Comparison of ENCODE assay signal across 10 cellular contexts in genomic region chrX:40402771-40403533, GRCh38.
DNase-seq lines count a peak whose midpoint lies in the region; ATAC-seq and TF ChIP-seq lines count a peak whose summit lies in the region.
"Had no signal": no experiment of that assay in that cellular context is flagged by ENCODE, and none has a peak within 500 bp of the region (broad histone marks: within the 10 kb centered on the region; RNA-seq: fewer than 3 reads in every experiment).

No MANE protein-coding gene starts in this region.

- DNase-seq in Daoy (ENCODE audit: low read depth) (peak; percentile 41), colonic mucosa (peak; percentile 20), trophoblast cell (peak; percentile 29 to 56), cerebellar nuclear complex (lab: John Stamatoyannopoulos, UW) (no peak), NCI-H2196 treated with DMSO at 0.1 percent for 48 hours (lab: John Stamatoyannopoulos, UW; ENCODE audit: unreplicated experiment) (no peak)
- DNase-seq in activated naive CD4-positive, alpha-beta T cell treated with anti-CD3 and anti-CD28 coated beads, Interleukin-2, amount 50 U/mL, for 16 hours, result no peak
- DNase-seq: activated CD4-positive, alpha-beta T cell treated with anti-CD3 and anti-CD28 coated beads, Interleukin-2, amount 10 ng/mL, durations not matched to agents 7 days and 5 days had no signal

- H2AFZ ChIP-seq in trophoblast cell (ENCODE audit: insufficient read depth, low read length, poor library complexity), result no peak overlapping the region

- H3K79me1 ChIP-seq in trophoblast cell (ENCODE audit: low read length), result no peaks in the 10 kb centered on the region

- no peak for TF ChIP-seq CTCF in colonic mucosa (IDR thresholded peaks at IDR 0.05)

- H3K4ac ChIP-seq in trophoblast cell (ENCODE audit: low read depth, low read length), result no peak overlapping the region

- H3K9ac ChIP-seq in colonic mucosa (ENCODE audit: low read depth in 2 of 2, low read length in 2 of 2) (no peak overlapping the region), trophoblast cell (ENCODE audit: low read length) (no peak overlapping the region)

- no CpG with 5 or more reads among the region's 12 CpGs for WGBS in trophoblast cell (ENCODE audit: extremely low coverage, insufficient coverage, insufficient read length)

- H3K27ac ChIP-seq in colonic mucosa, result no peak overlapping the region
- no peak overlapping the region for H3K27ac ChIP-seq in trophoblast cell (ENCODE audit: low read depth, low read length)
- H3K27ac ChIP-seq: epithelial cell of prostate had no signal

- H3K27me3 ChIP-seq in colonic mucosa (no peaks in the 10 kb centered on the region), trophoblast cell (ENCODE audit: insufficient read depth, low read length) (no peaks in the 10 kb centered on the region)

- no peaks in the 10 kb centered on the region for H3K36me3 ChIP-seq in colonic mucosa
- H3K36me3 ChIP-seq in trophoblast cell (ENCODE audit: control insufficient read depth in 1 of 2, insufficient read depth in 2 of 2, low read length in 2 of 2), result no peaks in the 10 kb centered on the region

- H3K4me2 ChIP-seq in trophoblast cell (ENCODE audit: low read length), result no peak overlapping the region

- ATAC-seq in HG03342 (IDR thresholded peaks at IDR 0.05; ENCODE audit: unreplicated experiment) (peak; percentile 58), HG03354 (IDR thresholded peaks at IDR 0.05; ENCODE audit: poor library complexity, severe bottlenecking, unreplicated experiment) (no peak)

- no peak overlapping the region for H3K18ac ChIP-seq in trophoblast cell (ENCODE audit: low read length)

- H3K23ac ChIP-seq in trophoblast cell (ENCODE audit: low read length), result no peak overlapping the region

- no peak overlapping the region for H4K8ac ChIP-seq in trophoblast cell (ENCODE audit: low read depth, low read length)

- H2AK5ac ChIP-seq in trophoblast cell (ENCODE audit: low read length), result no peak overlapping the region

- no peak overlapping the region for H2BK12ac ChIP-seq in trophoblast cell (ENCODE audit: low read length)

- H2BK120ac ChIP-seq in trophoblast cell (ENCODE audit: insufficient read depth, low read length, poor library complexity), result no peak overlapping the region

- H3K79me2 ChIP-seq in trophoblast cell (ENCODE audit: control insufficient read depth, insufficient read depth, low read length, poor library complexity), result no peaks in the 10 kb centered on the region

- H3K4me3 ChIP-seq in colonic mucosa (no peak overlapping the region), trophoblast cell (ENCODE audit: low read depth, low read length) (no peak overlapping the region)

- H3K9me3 ChIP-seq in colonic mucosa (no peaks in the 10 kb centered on the region), trophoblast cell (ENCODE audit: insufficient read depth, low read depth, low read length) (no peaks in the 10 kb centered on the region)

- H4K91ac ChIP-seq in trophoblast cell (ENCODE audit: low read depth, low read length), result no peak overlapping the region

- intact Hi-C loops in colonic mucosa (cut with DNase I), result no loop called here

- H2BK5ac ChIP-seq in trophoblast cell (ENCODE audit: low read depth, low read length, poor library complexity), result no peak overlapping the region

- H3K14ac ChIP-seq in trophoblast cell (ENCODE audit: low read length), result no peak overlapping the region

- H3K4me1 ChIP-seq in colonic mucosa, result no peaks in the 10 kb centered on the region
- no peaks in the 10 kb centered on the region for H3K4me1 ChIP-seq in trophoblast cell (ENCODE audit: control insufficient read depth in 1 of 2, insufficient read depth in 2 of 2, low read length in 2 of 2)

- no peak overlapping the region for H4K12ac ChIP-seq in trophoblast cell (ENCODE audit: low read depth, low read length)

Comparison
In these comparisons a context has a peak if more than half of its experiments do, and no peak if none do; other contexts are left out.
1. DNase-seq: peak in Daoy (single experiment), colonic mucosa (single experiment) and trophoblast cell (2 of 2); none in cerebellar nuclear complex (0 of 2), NCI-H2196 treated with DMSO at 0.1 percent for 48 hours (single experiment) and activated naive CD4-positive, alpha-beta T cell treated with anti-CD3 and anti-CD28 coated beads, Interleukin-2, amount 50 U/mL, for 16 hours (single experiment).